Comparison of ENCODE assay signal across 10 cellular contexts in genomic region chr19:7881910-7882309, GRCh38. TPM values are rescaled to one million over a fixed set of nuclear protein-coding genes. Genes with fewer than 3 reads are reported as not detected.
"Had no signal": no experiment of that assay in that cellular context is flagged by ENCODE, and none has a peak within 500 bp of the region (broad histone marks: within the 10 kb centered on the region; RNA-seq: fewer than 3 reads in every experiment).

No MANE protein-coding gene starts in this region.

- H3K27ac Mint-ChIP-seq: GM23338 had no signal

- H3K4me3 Mint-ChIP-seq: GM23338 had no signal

- ATAC-seq: GM23338, HCT116 had no signal

- H3K36me3 ChIP-seq: HAP-1 had no signal

- H3K9me3 ChIP-seq: HAP-1 had no signal

- H3K4me1 ChIP-seq: HAP-1 had no signal

- H3K9me3 Mint-ChIP-seq: GM23338 had no signal

- DNase-seq: H7, IMR-90, KBM-7 had no signal

- H3K4me2 ChIP-seq: GM23338, KMS-11 had no signal

- H2AFZ ChIP-seq: GM23338 had no signal

- H3K9ac ChIP-seq: KMS-11 had no signal

- H3K27ac ChIP-seq: KMS-11 had no signal

- H3K4me3 ChIP-seq: GM23338, HAP-1 had no signal

- FAIRE-seq: HTR-8/SVneo had no signal

- H3K4me1 Mint-ChIP-seq: GM23338 had no signal

RNA-seq across cellular contexts. Expression of gene PRR36, which starts 7.7 kb away (rescaled TPM):
- total RNA-seq: H4, IMR-90 had no signal

RNA-seq across cellular contexts. Expression of gene TGFBR3L, which starts 32.7 kb away (rescaled TPM):
- total RNA-seq: H4, HT-29, IMR-90 had no signal
